In genomic region chr12:47067176-47067575, GRCh38 we compare ENCODE assay signal across 1 cellular context.
TF ChIP-seq lines count a peak whose summit lies in the region.

No MANE protein-coding gene starts in this region.

TF ChIP-seq in GM12878, 131 proteins besides CTCF, POLR2A, EP300 and RAD21:
- TF ChIP-seq IRF5 (IDR thresholded peaks at IDR 0.05; ENCODE audit: borderline replicate concordance): no peak
- TF ChIP-seq BACH1 (IDR thresholded peaks at IDR 0.05; ENCODE audit: borderline replicate concordance): no peak
- no peak for TF ChIP-seq CREM (IDR thresholded peaks at IDR 0.05; ENCODE audit: low read depth)
- TF ChIP-seq ASH2L (IDR thresholded peaks at IDR 0.05; ENCODE audit: borderline replicate concordance, low read depth): no peak
- TF ChIP-seq USF1 (IDR thresholded peaks at IDR 0.05; ENCODE audit: borderline replicate concordance, extremely low read length, insufficient read depth, low read depth, low read length): no peak
- no peak for TF ChIP-seq SIN3A (IDR thresholded peaks at IDR 0.05; ENCODE audit: low read depth, low read length)
- no peak for TF ChIP-seq LARP7 (IDR thresholded peaks at IDR 0.05)
- TF ChIP-seq E4F1 (IDR thresholded peaks at IDR 0.05; ENCODE audit: borderline replicate concordance, partially characterized antibody): no peak
- TF ChIP-seq RBBP5 (conservative IDR thresholded peaks at IDR 0.05): no peak
- no peak for TF ChIP-seq ZBTB4 (CRISPR knock-in tag; IDR thresholded peaks at IDR 0.05)
- TF ChIP-seq TARDBP (IDR thresholded peaks at IDR 0.05; ENCODE audit: borderline replicate concordance): no peak
- no peak for TF ChIP-seq ATF2 (IDR thresholded peaks at IDR 0.05; ENCODE audit: low read length)
- no peak for TF ChIP-seq BCL3 (IDR thresholded peaks at IDR 0.05; ENCODE audit: borderline replicate concordance, insufficient read depth, low read depth, low read length, poor library complexity, severe bottlenecking)
